In genomic region chr1:33367488-33368405, GRCh38 we compare ENCODE assay signal across 9 cellular contexts. TPM values are rescaled to one million over a fixed set of nuclear protein-coding genes. Genes with fewer than 3 reads are reported as not detected.
DNase-seq lines count a peak whose midpoint lies in the region; ATAC-seq and TF ChIP-seq lines count a peak whose summit lies in the region.
"Had no signal": no experiment of that assay in that cellular context is flagged by ENCODE, and none has a peak within 500 bp of the region (broad histone marks: within the 10 kb centered on the region; RNA-seq: fewer than 3 reads in every experiment).

No MANE protein-coding gene starts in this region.

- H3K4me3 ChIP-seq in right lobe of liver: no peak overlapping the region

- TF ChIP-seq CTCF in HFFc6 (IDR thresholded peaks at IDR 0.05): peak; percentile 98
- TF ChIP-seq CTCF in right lobe of liver (IDR thresholded peaks at IDR 0.05): peak; percentile 96 to 99 (median 98)

- no peak for TF ChIP-seq POLR2A in right lobe of liver (IDR thresholded peaks at IDR 0.05)

- DNase-seq in Caki2 (ENCODE audit: low read depth) (peak; percentile 59), HFFc6 (peak; percentile 73), NCI-H345 treated with DMSO at 0.1 percent for 48 hours (lab: John Stamatoyannopoulos, UW; ENCODE audit: unreplicated experiment) (peak; percentile 76), right lobe of liver (peak; percentile 88 to 89 (median 89))
- DNase-seq in activated CD4-positive, alpha-beta T cell treated with anti-CD3 and anti-CD28 coated beads, Interleukin-2, amount 50 U/mL, for 48 hours: peak; percentile 88 to 91
- peak; percentile 82 to 87 for DNase-seq in stimulated activated CD4-positive, alpha-beta T cell treated with anti-CD3 and anti-CD28 coated beads, Interleukin-4, amount 100 ng/mL, for 48 hours (ENCODE audit: low read depth in 2 of 2)

- in situ Hi-C loops in Caki2 (cut with HindIII; ENCODE audit: low pct_unique_long_range_greater_than_20kb, low sequenced_read_pairs): no loop called here

- H3K27ac ChIP-seq in right lobe of liver: no peak overlapping the region

- H3K36me3 ChIP-seq in right lobe of liver: no peaks in the 10 kb centered on the region

- intact Hi-C loops in dendritic cell treated with granulocyte-macrophage colony-stimulating factor and Interleukin-4, amounts not matched to agents 40 ng/mL and 50 ng/mL, for 4 days (cut with micrococcal nuclease): loop anchor here (1.0 to 5.0 kb wide), 3 partner anchors 72 to 150 kb away; partner anchors contain the start of gene ZSCAN20
- intact Hi-C loops in right lobe of liver (cut with DNase I): loop anchor here (5.0 kb wide), 1 partner anchor 70 kb away; no protein-coding TSS in a partner anchor

- peaks cover 2% of the 10 kb centered on the region for H3K27me3 Mint-ChIP-seq in HFFc6 (ENCODE audit: insufficient read depth)
- H3K27me3 Mint-ChIP-seq in dendritic cell treated with granulocyte-macrophage colony-stimulating factor and Interleukin-4, amounts not matched to agents 40 ng/mL and 50 ng/mL, for 4 days: peaks cover 4% of the 10 kb centered on the region

- ATAC-seq in right lobe of liver: peak; percentile 88 to 96 (median 90)
- no peak for ATAC-seq in HG02798 (IDR thresholded peaks at IDR 0.05; ENCODE audit: poor library complexity, unreplicated experiment)

- no peaks in the 10 kb centered on the region for H3K27me3 ChIP-seq in right lobe of liver

- WGBS in right lobe of liver (ENCODE audit: insufficient coverage, low coverage, low lambda C conversion rate, missing lambda C conversion rate): 34% methylated on average over 12 of the region's 23 CpGs

- H3K9me3 ChIP-seq in right lobe of liver: no peaks in the 10 kb centered on the region

- peaks cover 0 to 4% (median 0%) of the 10 kb centered on the region in 4 donors for H3K4me1 ChIP-seq in right lobe of liver

- no peak overlapping the region for H3K4me3 Mint-ChIP-seq in HFFc6
- H3K4me3 Mint-ChIP-seq in dendritic cell treated with granulocyte-macrophage colony-stimulating factor and Interleukin-4, amounts not matched to agents 40 ng/mL and 50 ng/mL, for 4 days: no peak overlapping the region

- peak overlapping the region; percentile 20; the same call in 1 of the 2 replicates for H3K27ac Mint-ChIP-seq in HFFc6
- peak overlapping the region; percentile 2 for H3K27ac Mint-ChIP-seq in dendritic cell treated with granulocyte-macrophage colony-stimulating factor and Interleukin-4, amounts not matched to agents 40 ng/mL and 50 ng/mL, for 4 days

- H3K36me3 Mint-ChIP-seq in HFFc6 (ENCODE audit: low read depth): 0 out of 2 replicates have a peak, but pooled peaks cover 14% of the 10 kb centered on the region
- H3K36me3 Mint-ChIP-seq in dendritic cell treated with granulocyte-macrophage colony-stimulating factor and Interleukin-4, amounts not matched to agents 40 ng/mL and 50 ng/mL, for 4 days (ENCODE audit: low read depth): peaks cover 74% of the 10 kb centered on the region

- no peaks in the 10 kb centered on the region for H3K9me3 Mint-ChIP-seq in HFFc6
- no peaks in the 10 kb centered on the region for H3K9me3 Mint-ChIP-seq in dendritic cell treated with granulocyte-macrophage colony-stimulating factor and Interleukin-4, amounts not matched to agents 40 ng/mL and 50 ng/mL, for 4 days

- peaks cover 52% of the 10 kb centered on the region for H3K4me1 Mint-ChIP-seq in HFFc6 (ENCODE audit: low read depth)
- H3K4me1 Mint-ChIP-seq in dendritic cell treated with granulocyte-macrophage colony-stimulating factor and Interleukin-4, amounts not matched to agents 40 ng/mL and 50 ng/mL, for 4 days (ENCODE audit: low read depth): peaks cover 17% of the 10 kb centered on the region

RNA-seq across cellular contexts. Expression of gene A3GALT2, which starts 46.8 kb away (rescaled TPM):
- not detected in 2 replicates for total RNA-seq in Caki2 (2014; rRNA removed; shearing (Covaris generic); ENCODE audit: low replicate concordance)
- not detected for total RNA-seq in HFFc6 (2021; fragmentation: NEBNext Ultra II Directional; extraction: Animal tissue kit (Norgen Biotek cat#: 25700))
- total RNA-seq in right lobe of liver: not detected
- total RNA-seq: activated CD8-positive, alpha-beta memory T cell treated with anti-CD3 and anti-CD28 coated beads for 36 hours had no signal
